In the genomic region with DNA sequence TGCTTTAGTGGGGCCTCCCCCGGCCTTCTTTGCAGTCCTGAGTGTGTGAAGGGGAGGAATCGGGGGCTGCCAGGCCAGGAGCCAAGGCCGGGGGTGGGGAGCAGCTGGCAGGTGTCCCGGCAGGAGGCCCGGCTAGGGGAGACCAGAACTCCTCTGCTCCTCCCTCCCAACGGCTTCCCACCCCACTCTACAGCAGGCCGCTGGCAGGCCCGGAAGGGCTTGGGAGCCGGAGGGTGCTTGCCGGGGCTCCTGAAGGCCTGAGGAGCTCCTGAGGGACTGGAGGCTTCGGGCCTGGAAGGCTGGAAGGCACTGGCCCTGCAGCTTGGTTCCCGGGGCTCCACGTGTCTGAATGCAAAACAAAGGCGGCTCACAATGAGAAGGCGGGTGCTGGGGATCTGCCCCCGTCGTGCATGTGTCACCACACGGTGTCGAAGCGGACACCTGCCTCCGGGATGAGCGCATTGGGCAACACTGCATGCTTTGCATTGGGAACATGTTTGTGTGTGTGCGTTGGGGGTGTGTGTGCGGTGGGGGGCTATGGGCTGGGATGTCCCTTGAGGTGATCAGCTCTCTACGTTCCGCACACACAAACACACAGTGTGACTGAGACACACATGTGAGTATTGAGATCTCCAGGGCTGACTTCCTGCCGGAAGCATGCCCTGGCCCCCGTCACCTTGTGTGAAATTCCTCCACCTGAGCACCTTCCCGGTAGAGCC, we compare ENCODE assay signal across 17 cellular contexts. TPM values are rescaled to one million over a fixed set of nuclear protein-coding genes. Genes with fewer than 3 reads are reported as not detected.
DNase-seq lines count a peak whose midpoint lies in the region; ATAC-seq, FAIRE-seq and TF ChIP-seq lines count a peak whose summit lies in the region.
"Had no signal": no experiment of that assay in that cellular context is flagged by ENCODE, and none has a peak within 500 bp of the region (broad histone marks: within the 10 kb centered on the region; RNA-seq: fewer than 3 reads in every experiment).

No MANE protein-coding gene starts in this region.

- H3K9me3 ChIP-seq in HepG2 (ENCODE audit: low read length) (no peaks in the 10 kb centered on the region), right lobe of liver (no peaks in the 10 kb centered on the region)
- H3K9me3 ChIP-seq: esophagus squamous epithelium, MG63, upper lobe of left lung had no signal

- TF ChIP-seq RAD21 in HepG2 (CRISPR knock-in tag; IDR thresholded peaks at IDR 0.05): peak; percentile 29; the same call in 1 of the 2 replicates

- in situ Hi-C loops in HepG2 (cut with HindIII; ENCODE audit: extremely low pct_ligation_motif_present, low pct_unique_long_range_greater_than_20kb) (loop anchor here (5.0 kb wide), 1 partner anchor 52 kb away; the partner anchor contains the start of gene RCOR1), G401 (cut with HindIII; ENCODE audit: low sequenced_read_pairs) (no loop called here)

- H3K27ac ChIP-seq in HepG2 (ENCODE audit: extremely low read length, insufficient read depth, low read length) (peak overlapping the region; percentile 93), right lobe of liver (no peak overlapping the region)
- H3K27ac ChIP-seq: esophagus squamous epithelium, GM23248, HL-60, upper lobe of left lung had no signal

- TF ChIP-seq POLR2A in HepG2 (IDR thresholded peaks at IDR 0.05; ENCODE audit: insufficient read depth in 1 of 2, low read depth in 2 of 2, low read length in 2 of 2): peak; percentile 61 to 66; a peak in 2 of 4 replicates
- TF ChIP-seq POLR2A in right lobe of liver (IDR thresholded peaks at IDR 0.05): no peak

- CTCF ChIA-PET in HepG2 (lab: Yijun Ruan, JAX; ENCODE audit: low intra/inter-chr PET ratio, low total read pairs): no interaction called here

- no peaks in the 10 kb centered on the region for H3K79me2 ChIP-seq in HepG2 (ENCODE audit: insufficient read depth, low read length)

- H3K4me1 ChIP-seq in HepG2 (ENCODE audit: insufficient read depth, low read length) (peaks cover 77% of the 10 kb centered on the region), right lobe of liver (no peaks in the 10 kb centered on the region)

- FAIRE-seq in HepG2 (lab: Jason Lieb, UNC): peak; percentile 32
- FAIRE-seq: colon, GM12878 had no signal

- TF ChIP-seq CTCF in HepG2 (CRISPR knock-in tag; IDR thresholded peaks at IDR 0.05) (no peak; the same call in 1 of the 2 replicates), right lobe of liver (IDR thresholded peaks at IDR 0.05) (no peak)

- BruUV-seq in HepG2 (replicated peaks; lab: Mats Ljungman, UMichigan): no TSS peak

- H3K9ac ChIP-seq in HepG2 (ENCODE audit: insufficient read depth, low read depth, low read length): peak overlapping the region; percentile 91
- H3K9ac ChIP-seq: GM23248 had no signal

- DNase-seq in HepG2 (ENCODE audit: low spot score) (peak; percentile 80), right lobe of liver (no peak), NCI-H524 treated with DMSO at 0.1 percent for 48 hours (lab: John Stamatoyannopoulos, UW) (peak; percentile 12), G401 (ENCODE audit: low spot score) (no peak), SKM-1 (lab: John Stamatoyannopoulos, UW; ENCODE audit: unreplicated experiment) (no peak)
- no peak for DNase-seq in stimulated activated CD4-positive, alpha-beta T cell treated with anti-CD3 and anti-CD28 coated beads, Interleukin-4, amount 100 ng/mL, for 24 hours
- DNase-seq: activated CD4-positive, alpha-beta T cell treated with anti-CD3 and anti-CD28 coated beads for 1 hour; DMS53; esophagus squamous epithelium; GM23248; MG63 had no signal

- no peak overlapping the region for H2AFZ ChIP-seq in HepG2 (ENCODE audit: low read length)
- H2AFZ ChIP-seq: GM23248 had no signal

- 3% methylated on average over 15 of the region's 29 CpGs for WGBS in HepG2 (ENCODE audit: low lambda C conversion rate)
- 73% methylated on average over 6 of the region's 29 CpGs for WGBS in right lobe of liver (ENCODE audit: insufficient coverage, low coverage, low lambda C conversion rate, missing lambda C conversion rate)

- H3K27me3 ChIP-seq in HepG2 (ENCODE audit: control insufficient read depth in 1 of 2, insufficient read depth in 2 of 2, low read length in 2 of 2) (no peaks in the 10 kb centered on the region; a peak in 1 of 5 replicates), right lobe of liver (peaks cover 0 to 9% of the 10 kb centered on the region in 2 donors)
- H3K27me3 ChIP-seq: MG63 had no signal

- peak overlapping the region; percentile 98 for H3K4me2 ChIP-seq in HepG2 (ENCODE audit: low read depth, low read length)

- intact Hi-C loops in HepG2 (cut with micrococcal nuclease; ENCODE audit: unreplicated experiment): no loop called here
- intact Hi-C loops in right lobe of liver (cut with DNase I): no loop called here

- POLR2A ChIA-PET in HepG2 (lab: Yijun Ruan, JAX): interaction anchor here (0.8 to 6.9 kb wide), 20 partner anchors 12 to 239 kb away, joined by 3 to 102 read pairs (median 8); partner anchors contain the start of genes ANKRD9, RCOR1 and ZNF839

- H4K20me1 ChIP-seq in HepG2 (ENCODE audit: insufficient read depth, low read length): no peaks in the 10 kb centered on the region

- peak; percentile 15 for ATAC-seq in HepG2
- no peak for ATAC-seq in right lobe of liver
- peak; percentile 44 for ATAC-seq in esophagus mucosa
- no peak for ATAC-seq in GM19324 (IDR thresholded peaks at IDR 0.05; ENCODE audit: low FRiP score, unreplicated experiment)
- ATAC-seq: GM12878 had no signal

- H3K4me3 ChIP-seq in HepG2 (replicated peaks in 1 of 3; ENCODE audit: insufficient read depth in 1 of 3, low read depth in 2 of 3, low read length in 3 of 3): peak overlapping the region; percentile 60 to 80 (median 78); a peak in 5 of 6 replicates
- no peak overlapping the region for H3K4me3 ChIP-seq in right lobe of liver
- H3K4me3 ChIP-seq: esophagus squamous epithelium, GM12878, GM23248, MG63, upper lobe of left lung had no signal

- no peaks in the 10 kb centered on the region for H3K36me3 ChIP-seq in HepG2 (replicated peaks in 1 of 2; ENCODE audit: control insufficient read depth in 1 of 2, insufficient read depth in 2 of 2, low read length in 2 of 2)
- no peaks in the 10 kb centered on the region for H3K36me3 ChIP-seq in right lobe of liver
- H3K36me3 ChIP-seq: esophagus squamous epithelium, MG63, upper lobe of left lung had no signal

- TF ChIP-seq EP300 in HepG2 (IDR thresholded peaks at IDR 0.05; ENCODE audit: low read depth in 2 of 2, low read length in 2 of 2) (no peak; a peak in 1 of 4 replicates), HepG2 (CRISPR knock-in tag; IDR thresholded peaks at IDR 0.05; ENCODE audit: borderline replicate concordance) (0 out of 2 replicates have a peak, but pooled peaks have one; percentile 11)

RNA-seq across cellular contexts. Expression of gene ANKRD9, which starts 30.9 kb away (rescaled TPM):
- total RNA-seq in HepG2 (2016; rRNA removed; fragmentation: Illumina TruSeq; extraction: Trizol) (5.7 and 10.0 TPM in 2 replicates), right lobe of liver (10 to 100 TPM in 2 of 6 experiments, 1 to 10 TPM in 4; 7.5 to 33.8 (median 8.9) TPM), esophagus mucosa (16.1 TPM)
- total RNA-seq in HepG2 (2016; cell fraction: cytosol; rRNA removed; fragmentation: Illumina TruSeq; extraction: Trizol; ENCODE audit: low read depth): 14.3 and 16.0 TPM in 2 replicates
- 5.0 and 10.4 TPM in 2 replicates for total RNA-seq in HepG2 (2016; cell fraction: insoluble cytoplasmic fraction; rRNA removed; fragmentation: Illumina TruSeq; extraction: Trizol)
- 17.4 and 22.1 TPM in 2 replicates for total RNA-seq in HepG2 (2016; cell fraction: membrane; rRNA removed; fragmentation: Illumina TruSeq; extraction: Trizol)
- total RNA-seq in HepG2 (2016; cell fraction: nucleus; rRNA removed; fragmentation: Illumina TruSeq; extraction: Trizol): 10.0 and 10.9 TPM in 2 replicates
- 15.0 and 23.2 TPM in 2 replicates for polyA plus RNA-seq in HepG2 (2011; rRNA removed)
- polyA plus RNA-seq in HepG2 (2011; cell fraction: cytosol; rRNA removed): 15.5 and 27.2 TPM in 2 replicates
- polyA plus RNA-seq in HepG2 (2011; cell fraction: nucleus; rRNA removed): 167 and 168 TPM in 2 replicates
- 10.5 and 17.4 TPM in 2 replicates for polyA plus RNA-seq in HepG2 (2012)
- 15.9 and 17.0 TPM in 2 replicates for polyA plus RNA-seq in HepG2 (2016; cell fraction: cytosol; fragmentation: Illumina TruSeq; extraction: Trizol; ENCODE audit: low read depth)
- 5.9 and 6.8 TPM in 2 replicates for polyA plus RNA-seq in HepG2 (2016; cell fraction: insoluble cytoplasmic fraction; fragmentation: Illumina TruSeq; extraction: Trizol; ENCODE audit: low read depth)
- 15.7 and 16.1 TPM in 2 replicates for polyA plus RNA-seq in HepG2 (2016; cell fraction: membrane; fragmentation: Illumina TruSeq; extraction: Trizol; ENCODE audit: low read depth)
- 29.1 and 29.7 TPM in 2 replicates for polyA plus RNA-seq in HepG2 (2016; cell fraction: nucleus; fragmentation: Illumina TruSeq; extraction: Trizol; ENCODE audit: insufficient read depth, low read depth)
- 16.4 and 20.4 TPM in 2 replicates for polyA minus RNA-seq in HepG2 (2011; rRNA and poly(A)+ RNA removed; ENCODE audit: low replicate concordance)
- polyA minus RNA-seq in HepG2 (2011; cell fraction: cytosol; rRNA and poly(A)+ RNA removed): 9.8 and 9.9 TPM in 2 replicates
- 11.9 and 12.4 TPM in 2 replicates for polyA minus RNA-seq in HepG2 (2011; cell fraction: nucleus; rRNA and poly(A)+ RNA removed)
- 19.9 and 30.6 TPM in 2 replicates for total RNA-seq in G401 (2014; rRNA removed; shearing (Covaris generic))

RNA-seq across cellular contexts. Expression of gene RCOR1, which starts 52.0 kb away (rescaled TPM):
- total RNA-seq in HepG2 (2016; rRNA removed; fragmentation: Illumina TruSeq; extraction: Trizol) (11.1 and 14.8 TPM in 2 replicates), right lobe of liver (10 to 100 TPM in 2 of 6 experiments, 1 to 10 TPM in 4; 7.5 to 14.1 (median 8.7) TPM), esophagus mucosa (52.8 TPM)
- 5.2 and 6.2 TPM in 2 replicates for total RNA-seq in HepG2 (2016; cell fraction: cytosol; rRNA removed; fragmentation: Illumina TruSeq; extraction: Trizol; ENCODE audit: low read depth)
- total RNA-seq in HepG2 (2016; cell fraction: insoluble cytoplasmic fraction; rRNA removed; fragmentation: Illumina TruSeq; extraction: Trizol): 10.9 and 13.8 TPM in 2 replicates
- 6.6 and 7.2 TPM in 2 replicates for total RNA-seq in HepG2 (2016; cell fraction: membrane; rRNA removed; fragmentation: Illumina TruSeq; extraction: Trizol)
- total RNA-seq in HepG2 (2016; cell fraction: nucleus; rRNA removed; fragmentation: Illumina TruSeq; extraction: Trizol): 15.7 and 18.1 TPM in 2 replicates
- 10.2 and 10.5 TPM in 2 replicates for polyA plus RNA-seq in HepG2 (2011; rRNA removed)
- 5.8 and 9.2 TPM in 2 replicates for polyA plus RNA-seq in HepG2 (2011; cell fraction: cytosol; rRNA removed)
- polyA plus RNA-seq in HepG2 (2011; cell fraction: nucleus; rRNA removed): 7.8 and 8.1 TPM in 2 replicates
- 12.0 and 12.1 TPM in 2 replicates for polyA plus RNA-seq in HepG2 (2012)
- 0.57 and 0.69 TPM in 2 replicates for polyA plus RNA-seq in HepG2 (2016; cell fraction: cytosol; fragmentation: Illumina TruSeq; extraction: Trizol; ENCODE audit: low read depth)
- polyA plus RNA-seq in HepG2 (2016; cell fraction: insoluble cytoplasmic fraction; fragmentation: Illumina TruSeq; extraction: Trizol; ENCODE audit: low read depth): 14.2 and 16.0 TPM in 2 replicates
- polyA plus RNA-seq in HepG2 (2016; cell fraction: membrane; fragmentation: Illumina TruSeq; extraction: Trizol; ENCODE audit: low read depth): 1.9 and 2.5 TPM in 2 replicates
- 19.9 and 20.7 TPM in 2 replicates for polyA plus RNA-seq in HepG2 (2016; cell fraction: nucleus; fragmentation: Illumina TruSeq; extraction: Trizol; ENCODE audit: insufficient read depth, low read depth)
- polyA minus RNA-seq in HepG2 (2011; rRNA and poly(A)+ RNA removed; ENCODE audit: low replicate concordance): 15.4 and 22.7 TPM in 2 replicates
- 11.9 and 12.5 TPM in 2 replicates for polyA minus RNA-seq in HepG2 (2011; cell fraction: cytosol; rRNA and poly(A)+ RNA removed)
- polyA minus RNA-seq in HepG2 (2011; cell fraction: nucleus; rRNA and poly(A)+ RNA removed): 25.1 TPM in 2 replicates
- total RNA-seq in G401 (2014; rRNA removed; shearing (Covaris generic)): 19.0 and 29.0 TPM in 2 replicates

Comparison
In these comparisons a context has a peak if more than half of its experiments do, and no peak if none do; other contexts are left out.
1. ATAC-seq: peak in HepG2 (single experiment) and esophagus mucosa (single experiment); none in right lobe of liver (0 of 4) and GM19324 (single experiment).
2. DNase-seq: peak in HepG2 (single experiment) and NCI-H524 treated with DMSO at 0.1 percent for 48 hours (single experiment); none in right lobe of liver (0 of 3), G401 (single experiment), stimulated activated CD4-positive, alpha-beta T cell treated with anti-CD3 and anti-CD28 coated beads, Interleukin-4, amount 100 ng/mL, for 24 hours (single experiment) and SKM-1 (single experiment).
3. H3K4me3 ChIP-seq: peak in HepG2 (3 of 3); none in right lobe of liver (0 of 3).